In genomic region chr1:165828581-165829329, GRCh38 we compare ENCODE assay signal across 8 cellular contexts. TPM values are rescaled to one million over a fixed set of nuclear protein-coding genes. Genes with fewer than 3 reads are reported as not detected.
DNase-seq lines count a peak whose midpoint lies in the region; ATAC-seq and TF ChIP-seq lines count a peak whose summit lies in the region.

No MANE protein-coding gene starts in this region.

- DNase-seq in G401 (ENCODE audit: low spot score) (peak; percentile 75), LNCaP clone FGC (ENCODE audit: low read depth) (peak; percentile 84), RKO (ENCODE audit: low spot score) (peak; percentile 88), retina (peak; percentile 86)

- peaks cover 8% of the 10 kb centered on the region for H3K36me3 Mint-ChIP-seq in brain

- peak overlapping the region; percentile 95 for H3K9ac ChIP-seq in iPS-15b (ENCODE audit: low read depth, low read length)

- H3K27me3 Mint-ChIP-seq in brain: peaks cover 7% of the 10 kb centered on the region

- no peaks in the 10 kb centered on the region for H3K27me3 ChIP-seq in iPS-15b (ENCODE audit: control insufficient read depth, insufficient read depth, low read length)

- peaks cover 18% of the 10 kb centered on the region for H3K4me1 ChIP-seq in iPS-15b (ENCODE audit: control insufficient read depth, insufficient read depth, low read length)

- no peaks in the 10 kb centered on the region for H3K36me3 ChIP-seq in iPS-15b (ENCODE audit: control insufficient read depth, insufficient read depth, low read length)

- in situ Hi-C loops in G401 (cut with HindIII; ENCODE audit: low sequenced_read_pairs): no loop called here

- peak overlapping the region; percentile 96 to 99 (median 98) for H3K4me3 Mint-ChIP-seq in brain

- H3K4me1 Mint-ChIP-seq in brain: peaks cover 51% of the 10 kb centered on the region

- ATAC-seq in GM21717 (IDR thresholded peaks at IDR 0.05; ENCODE audit: unreplicated experiment) (peak; percentile 19), GM19328 (IDR thresholded peaks at IDR 0.05; ENCODE audit: unreplicated experiment) (no peak)

- peak overlapping the region; percentile 90 to 99 (median 98) for H3K27ac Mint-ChIP-seq in brain

- H3K4me3 ChIP-seq in LNCaP clone FGC (ENCODE audit: low read depth, low read length) (peak overlapping the region; percentile 79), iPS-15b (ENCODE audit: low read depth, low read length) (peak overlapping the region; percentile 63)

- no peaks in the 10 kb centered on the region for H3K9me3 Mint-ChIP-seq in brain

- TF ChIP-seq CTCF in LNCaP clone FGC (IDR thresholded peaks at IDR 0.05; ENCODE audit: control insufficient read depth, extremely low read depth, insufficient read depth) (no peak), brain (conservative IDR thresholded peaks at IDR 0.05) (no peak)

- no peaks in the 10 kb centered on the region for H3K9me3 ChIP-seq in iPS-15b (ENCODE audit: control insufficient read depth, insufficient read depth, low read length)

RNA-seq across cellular contexts. Expression of gene UCK2, which starts 1.3 kb away (rescaled TPM):
- total RNA-seq in G401 (2014; rRNA removed; shearing (Covaris generic)): 112 and 125 TPM in 2 replicates
- polyA plus RNA-seq in brain (ENCODE audit: insufficient read depth, low read depth, low replicate concordance): 29.2 TPM
